ENCODE assay signal across 20 cellular contexts in the genomic region with DNA sequence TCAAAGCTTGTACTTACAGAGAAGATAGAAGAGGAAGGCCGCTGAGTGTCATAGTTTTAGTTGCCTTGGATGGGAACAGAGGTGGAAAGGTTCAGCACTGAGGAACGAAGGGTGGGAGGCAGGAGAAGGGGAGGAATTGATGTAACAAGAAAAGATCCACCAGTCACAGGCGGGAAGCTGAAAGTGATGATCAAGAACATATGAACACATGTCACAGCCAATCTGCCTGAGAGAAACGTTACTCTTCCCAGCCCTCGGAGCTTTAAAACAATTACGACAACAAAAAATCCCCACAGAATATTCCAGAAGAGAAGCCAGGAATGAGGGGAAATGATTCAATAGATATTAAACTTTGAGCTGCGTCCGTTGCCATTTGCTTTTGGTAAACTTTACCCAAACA.
DNase-seq lines count a peak whose midpoint lies in the region; ATAC-seq and TF ChIP-seq lines count a peak whose summit lies in the region.
"Had no signal": no experiment of that assay in that cellular context is flagged by ENCODE, and none has a peak within 500 bp of the region (broad histone marks: within the 10 kb centered on the region; RNA-seq: fewer than 3 reads in every experiment).

No MANE protein-coding gene starts in this region.

- no peaks in the 10 kb centered on the region for H3K4me1 ChIP-seq in adipocyte (ENCODE audit: control insufficient read depth, insufficient read depth, low read length)

- H3K4me2 ChIP-seq in neural cell (ENCODE audit: low read length), result no peak overlapping the region

- DNase-seq in AG10803 (ENCODE audit: low read depth) (peak; percentile 37), adipocyte (ENCODE audit: low read depth) (peak; percentile 75), fibroblast of mammary gland (ENCODE audit: low read depth) (peak; percentile 55), RWPE1 (ENCODE audit: low spot score) (no peak), coronary artery (ENCODE audit: low spot score) (no peak), NCI-H446 treated with DMSO at 0.1 percent for 48 hours (lab: John Stamatoyannopoulos, UW) (no peak)
- DNase-seq: DMS53; EL; GF-D8; H7; KG1; NCI-H1092; NCI-H1436; NCI-H187 treated with DMSO at 0.1 percent for 48 hours; NCI-H510A treated with DMSO at 0.1 percent for 48 hours; NCI-H748 treated with DMSO at 0.1 percent for 48 hours; NK-92 treated with Interleukin-12 subunit alpha and Interleukin-12 subunit beta, amount 100 ng/mL, for 24 hours; SIG-M5 had no signal

- no peaks in the 10 kb centered on the region for H3K79me2 ChIP-seq in neural cell (replicated peaks; ENCODE audit: insufficient read depth, low read length)

- TF ChIP-seq EP300 in neural cell (conservative IDR thresholded peaks at IDR 0.05; ENCODE audit: poor library complexity, severe bottlenecking), result no peak

- no peak for TF ChIP-seq RAD21 in neural cell (conservative IDR thresholded peaks at IDR 0.05)

- POLR2A ChIA-PET in RWPE1 (lab: Yijun Ruan, JAX; ENCODE audit: low non-redundant PET), result no interaction called here

- H3K4me3 ChIP-seq in AG10803 (ENCODE audit: low read length) (no peak overlapping the region), adipocyte (ENCODE audit: low read length) (peak overlapping the region; percentile 30), fibroblast of mammary gland (ENCODE audit: control insufficient read depth, low read depth, low read length) (no peak overlapping the region), neural cell (ENCODE audit: low read length) (peak overlapping the region; percentile 41), coronary artery (no peak overlapping the region)

- no peaks in the 10 kb centered on the region for H3K9me2 ChIP-seq in neural cell (ENCODE audit: insufficient read depth, low read length)

- H3K27me3 ChIP-seq in adipocyte (replicated peaks; ENCODE audit: control insufficient read depth, insufficient read depth, low read length), result no peaks in the 10 kb centered on the region
- no peaks in the 10 kb centered on the region for H3K27me3 ChIP-seq in neural cell (ENCODE audit: insufficient read depth, low read depth, low read length)

- TF ChIP-seq CTCF in AG10803 (conservative IDR thresholded peaks at IDR 0.05; ENCODE audit: low read length) (no peak), fibroblast of mammary gland (conservative IDR thresholded peaks at IDR 0.05; ENCODE audit: control insufficient read depth, insufficient read depth, low read depth, low read length) (no peak), neural cell (IDR thresholded peaks at IDR 0.05; ENCODE audit: poor library complexity, severe bottlenecking) (no peak), RWPE1 (conservative IDR thresholded peaks at IDR 0.05; ENCODE audit: low read depth) (no peak), coronary artery (IDR thresholded peaks at IDR 0.05) (no peak)

- no peak overlapping the region for H3K9ac ChIP-seq in adipocyte (ENCODE audit: low read length)
- H3K9ac ChIP-seq in neural cell (ENCODE audit: low read length), result no peak overlapping the region

- no peak overlapping the region for H3K27ac ChIP-seq in neural cell (ENCODE audit: low read length)
- no peak overlapping the region for H3K27ac ChIP-seq in RWPE1
- no peak overlapping the region for H3K27ac ChIP-seq in coronary artery

- H4K20me1 ChIP-seq in neural cell (ENCODE audit: insufficient read depth), result no peaks in the 10 kb centered on the region

- no peak overlapping the region for H2AFZ ChIP-seq in neural cell (ENCODE audit: low read depth, low read length)

- ATAC-seq in HG03571 (IDR thresholded peaks at IDR 0.05; ENCODE audit: unreplicated experiment), result no peak

- H3F3A ChIP-seq in neural cell (ENCODE audit: insufficient read depth, low read length, poor library complexity, severe bottlenecking), result no peaks in the 10 kb centered on the region

- H3K9me3 ChIP-seq in adipocyte (ENCODE audit: control insufficient read depth, low read length) (no peaks in the 10 kb centered on the region), neural cell (ENCODE audit: low read length) (no peaks in the 10 kb centered on the region)

- H3K36me3 ChIP-seq in adipocyte (ENCODE audit: control insufficient read depth, insufficient read depth, low read length, severe bottlenecking) (no peaks in the 10 kb centered on the region), neural cell (ENCODE audit: insufficient read depth, low read length) (no peaks in the 10 kb centered on the region)

- CTCF ChIA-PET in RWPE1 (lab: Yijun Ruan, JAX), result interaction anchor here (1.2 kb wide), 1 partner anchor 9 kb away, joined by 3 read pairs; no protein-coding TSS in a partner anchor

TF ChIP-seq in neural cell, 6 proteins besides CTCF, POLR2A, EP300 and RAD21:
- no peak for TF ChIP-seq SMC3 (conservative IDR thresholded peaks at IDR 0.05; ENCODE audit: poor library complexity)
- TF ChIP-seq, protein P1, sequence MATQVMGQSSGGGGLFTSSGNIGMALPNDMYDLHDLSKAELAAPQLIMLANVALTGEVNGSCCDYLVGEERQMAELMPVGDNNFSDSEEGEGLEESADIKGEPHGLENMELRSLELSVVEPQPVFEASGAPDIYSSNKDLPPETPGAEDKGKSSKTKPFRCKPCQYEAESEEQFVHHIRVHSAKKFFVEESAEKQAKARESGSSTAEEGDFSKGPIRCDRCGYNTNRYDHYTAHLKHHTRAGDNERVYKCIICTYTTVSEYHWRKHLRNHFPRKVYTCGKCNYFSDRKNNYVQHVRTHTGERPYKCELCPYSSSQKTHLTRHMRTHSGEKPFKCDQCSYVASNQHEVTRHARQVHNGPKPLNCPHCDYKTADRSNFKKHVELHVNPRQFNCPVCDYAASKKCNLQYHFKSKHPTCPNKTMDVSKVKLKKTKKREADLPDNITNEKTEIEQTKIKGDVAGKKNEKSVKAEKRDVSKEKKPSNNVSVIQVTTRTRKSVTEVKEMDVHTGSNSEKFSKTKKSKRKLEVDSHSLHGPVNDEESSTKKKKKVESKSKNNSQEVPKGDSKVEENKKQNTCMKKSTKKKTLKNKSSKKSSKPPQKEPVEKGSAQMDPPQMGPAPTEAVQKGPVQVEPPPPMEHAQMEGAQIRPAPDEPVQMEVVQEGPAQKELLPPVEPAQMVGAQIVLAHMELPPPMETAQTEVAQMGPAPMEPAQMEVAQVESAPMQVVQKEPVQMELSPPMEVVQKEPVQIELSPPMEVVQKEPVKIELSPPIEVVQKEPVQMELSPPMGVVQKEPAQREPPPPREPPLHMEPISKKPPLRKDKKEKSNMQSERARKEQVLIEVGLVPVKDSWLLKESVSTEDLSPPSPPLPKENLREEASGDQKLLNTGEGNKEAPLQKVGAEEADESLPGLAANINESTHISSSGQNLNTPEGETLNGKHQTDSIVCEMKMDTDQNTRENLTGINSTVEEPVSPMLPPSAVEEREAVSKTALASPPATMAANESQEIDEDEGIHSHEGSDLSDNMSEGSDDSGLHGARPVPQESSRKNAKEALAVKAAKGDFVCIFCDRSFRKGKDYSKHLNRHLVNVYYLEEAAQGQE (IDR thresholded peaks at IDR 0.05; ENCODE audit: borderline replicate concordance), result peak; percentile 38

Comparison
In these comparisons a context has a peak if more than half of its experiments do, and no peak if none do; other contexts are left out.
1. DNase-seq: peak in AG10803 (single experiment), adipocyte (single experiment) and fibroblast of mammary gland (single experiment); none in RWPE1 (single experiment), coronary artery (single experiment) and NCI-H446 treated with DMSO at 0.1 percent for 48 hours (single experiment).
2. H3K4me3 ChIP-seq: peak in adipocyte (single experiment) and neural cell (single experiment); none in AG10803 (single experiment), fibroblast of mammary gland (single experiment) and coronary artery (single experiment).